ENCODE assay signal across 10 cellular contexts in genomic region chr1:1326075-1326605, GRCh38. TPM values are rescaled to one million over a fixed set of nuclear protein-coding genes. Genes with fewer than 3 reads are reported as not detected.
A peak's percentile ranks its signal among the peaks of the same experiment; 100 is the strongest.
DNase-seq lines count a peak whose midpoint lies in the region; ATAC-seq and TF ChIP-seq lines count a peak whose summit lies in the region.
"Had no signal": no experiment of that assay in that cellular context is flagged by ENCODE, and none has a peak within 500 bp of the region (broad histone marks: within the 10 kb centered on the region; RNA-seq: fewer than 3 reads in every experiment).

No MANE protein-coding gene starts in this region.

- no peaks in the 10 kb centered on the region for H3K9me3 ChIP-seq in PC-3 (ENCODE audit: low read length)
- no peaks in the 10 kb centered on the region for H3K9me3 ChIP-seq in osteoblast (ENCODE audit: low read depth, low read length)

- peaks cover 20% of the 10 kb centered on the region for H4K20me1 ChIP-seq in PC-3 (ENCODE audit: low read length)
- H4K20me1 ChIP-seq in osteoblast (ENCODE audit: insufficient read depth, low read length), result peaks cover 37% of the 10 kb centered on the region

- no TSS peak for BruUV-seq in PC-3 (replicated peaks; lab: Mats Ljungman, UMichigan)

- intact Hi-C loops in PC-3 (cut with micrococcal nuclease) (no loop called here), dorsolateral prefrontal cortex (cut with DNase I) (loop anchor here in 1 of 2 donors (2.0 kb wide), 1 partner anchor 21 kb away; no protein-coding TSS in a partner anchor)

- H3K4me3 ChIP-seq in GM06990 (replicated peaks; ENCODE audit: low read depth, low read length) (peak overlapping the region; percentile 96), PC-3 (ENCODE audit: low read length) (peak overlapping the region; percentile 90), dorsolateral prefrontal cortex (peak overlapping the region in 34 of 59 donors; percentile 70 to 100 (median 98)), osteoblast (ENCODE audit: insufficient read depth, low read length) (peak overlapping the region; percentile 89)

- no peaks in the 10 kb centered on the region for H3K27me3 ChIP-seq in GM06990 (replicated peaks; ENCODE audit: control insufficient read depth, insufficient read depth, low read length)
- no peaks in the 10 kb centered on the region for H3K27me3 ChIP-seq in PC-3 (ENCODE audit: low read length)
- H3K27me3 ChIP-seq in dorsolateral prefrontal cortex, result no peaks in the 10 kb centered on the region
- H3K27me3 ChIP-seq in osteoblast (ENCODE audit: insufficient read depth, low read length), result no peaks in the 10 kb centered on the region

- peak overlapping the region; percentile 97 for H3K4me2 ChIP-seq in PC-3 (ENCODE audit: low read length)
- H3K4me2 ChIP-seq in osteoblast (ENCODE audit: insufficient read depth, low read length), result peak overlapping the region; percentile 87

- CTCF ChIA-PET in PC-3 (lab: Charles Lee), result no interaction called here

- no peak overlapping the region for H2AFZ ChIP-seq in PC-3 (ENCODE audit: low read length)
- no peak overlapping the region for H2AFZ ChIP-seq in osteoblast (ENCODE audit: low read length)

- H3K9me2 ChIP-seq in PC-3 (replicated peaks; ENCODE audit: low read length), result no peaks in the 10 kb centered on the region

- POLR2A ChIA-PET in PC-3 (lab: Charles Lee; ENCODE audit: unreplicated experiment), result no interaction called here

- peaks cover 54% of the 10 kb centered on the region for H3K79me2 ChIP-seq in PC-3 (ENCODE audit: low read length)
- peaks cover 56% of the 10 kb centered on the region for H3K79me2 ChIP-seq in osteoblast (ENCODE audit: insufficient read depth, low read length)

- TF ChIP-seq CTCF in GM06990 (IDR thresholded peaks at IDR 0.05; ENCODE audit: insufficient read depth, low read length, poor library complexity, severe bottlenecking), result no peak
- no peak for TF ChIP-seq CTCF in PC-3 (conservative IDR thresholded peaks at IDR 0.05; ENCODE audit: low read depth, low read length)
- no peak for TF ChIP-seq CTCF in dorsolateral prefrontal cortex (IDR thresholded peaks at IDR 0.05 in 54 of 56, conservative IDR thresholded peaks at IDR 0.05 in 2 of 56; ENCODE audit: low read depth in 1 of 56, partially characterized antibody in 56 of 56)
- no peak for TF ChIP-seq CTCF in osteoblast (IDR thresholded peaks at IDR 0.05; ENCODE audit: extremely low read depth, low read depth, low read length)

- DNase-seq in GM06990 (ENCODE audit: extremely low read depth, insufficient read length) (no peak), PC-3 (no peak), dorsolateral prefrontal cortex (no peak), osteoblast (ENCODE audit: insufficient read length, low spot score, missing footprints) (peak; percentile 91), kidney tubule cell (ENCODE audit: low spot score) (no peak), NCI-H1105 treated with DMSO at 0.1 percent for 48 hours (lab: John Stamatoyannopoulos, UW) (no peak), COLO668 (lab: John Stamatoyannopoulos, UW; ENCODE audit: unreplicated experiment) (no peak), NCI-H2171 treated with DMSO at 0.1 percent for 48 hours (lab: John Stamatoyannopoulos, UW) (no peak)
- DNase-seq: NK-92 treated with Interleukin-12 subunit alpha and Interleukin-12 subunit beta, amount 100 ng/mL, for 24 hours; posterior cingulate gyrus had no signal

- no peak for ATAC-seq in PC-3

- peaks cover 34% of the 10 kb centered on the region for H3K4me1 ChIP-seq in PC-3 (ENCODE audit: insufficient read depth, low read length)
- peaks cover 12% of the 10 kb centered on the region for H3K4me1 ChIP-seq in osteoblast (ENCODE audit: insufficient read depth, low read length)

- peak overlapping the region; percentile 95 for H3K9ac ChIP-seq in PC-3 (ENCODE audit: low read length)

- no peaks in the 10 kb centered on the region for H3F3A ChIP-seq in PC-3 (ENCODE audit: low read length, unreplicated experiment)

- H3K27ac ChIP-seq in PC-3 (ENCODE audit: low read length), result no peak overlapping the region
- H3K27ac ChIP-seq in dorsolateral prefrontal cortex, result peak overlapping the region in 1 of 59 donors; percentile 88
- no peak overlapping the region for H3K27ac ChIP-seq in osteoblast (ENCODE audit: low read depth, low read length)

- H3K36me3 ChIP-seq in GM06990 (ENCODE audit: control insufficient read depth, insufficient read depth, low read length) (peaks cover 9% of the 10 kb centered on the region), PC-3 (ENCODE audit: low read depth, low read length) (peaks cover 3% of the 10 kb centered on the region; the same call in 1 of the 2 replicates), osteoblast (ENCODE audit: insufficient read depth, low read length) (peaks cover 5% of the 10 kb centered on the region)

RNA-seq across cellular contexts. Expression of gene CPTP, which starts 1.5 kb away (rescaled TPM):
- 141 and 168 TPM in 2 replicates for total RNA-seq in PC-3 (2014; rRNA removed)
- 10 to 100 TPM; 16.2 to 34.2 (median 22.5) TPM for total RNA-seq in dorsolateral prefrontal cortex
- 12.7 and 13.8 TPM in 2 replicates for total RNA-seq in osteoblast

RNA-seq across cellular contexts. Expression of gene INTS11, which starts 1.7 kb away (rescaled TPM):
- total RNA-seq in PC-3 (2014; rRNA removed), result 254 and 324 TPM in 2 replicates
- 100 to 1,000 TPM in 109 of 120 experiments, 10 to 100 TPM in 11; 87.2 to 200 (median 130) TPM for total RNA-seq in dorsolateral prefrontal cortex
- total RNA-seq in osteoblast, result 53.3 and 59.7 TPM in 2 replicates

RNA-seq across cellular contexts. Expression of gene TAS1R3, which starts 4.9 kb away (rescaled TPM):
- total RNA-seq in PC-3 (2014; rRNA removed), result 1.9 and 4.3 TPM in 2 replicates
- 1 to 10 TPM in 6 of 120 experiments, under 1 TPM in 108, not detected in 6; 0.11 to 1.7 (median 0.38) TPM for total RNA-seq in dorsolateral prefrontal cortex
- total RNA-seq in osteoblast, result under 0.01 TPM in 2 replicates

RNA-seq across cellular contexts. Expression of gene PUSL1, which starts 17.7 kb away (rescaled TPM):
- total RNA-seq in PC-3 (2014; rRNA removed) (132 and 142 TPM in 2 replicates), dorsolateral prefrontal cortex (10 to 100 TPM in 118 of 120 experiments, 1 to 10 TPM in 2; 9.1 to 22.8 (median 14.0) TPM), osteoblast (19.4 and 29.3 TPM in 2 replicates)

RNA-seq across cellular contexts. Expression of gene ACAP3, which starts 18.4 kb away (rescaled TPM):
- total RNA-seq in PC-3 (2014; rRNA removed) (116 and 178 TPM in 2 replicates), dorsolateral prefrontal cortex (100 to 1,000 TPM in 119 of 120 experiments, 10 to 100 TPM in 1; 92.3 to 273 (median 164) TPM), osteoblast (31.2 and 46.7 TPM in 2 replicates)
